In the genomic region with DNA sequence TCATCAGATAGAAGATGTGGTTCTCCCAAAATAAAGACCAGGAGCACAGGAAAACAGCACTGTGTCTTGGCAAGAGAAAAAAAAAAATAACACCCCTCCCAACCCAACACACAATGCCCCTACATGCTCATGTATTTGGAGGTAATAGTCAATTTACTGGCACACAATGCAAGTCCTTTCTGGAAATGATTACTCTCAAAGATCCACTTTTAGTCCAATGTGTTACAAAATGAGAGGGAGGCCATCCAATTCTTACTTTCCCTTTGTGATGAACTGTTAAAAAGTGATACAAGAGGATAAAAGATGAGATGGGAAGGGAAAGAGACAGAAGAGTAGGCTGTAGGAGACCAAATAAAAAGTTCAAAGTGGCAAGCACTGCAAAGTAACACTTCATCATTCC, we compare ENCODE assay signal across 23 cellular contexts.
DNase-seq lines count a peak whose midpoint lies in the region; ATAC-seq and TF ChIP-seq lines count a peak whose summit lies in the region.
"Had no signal": no experiment of that assay in that cellular context is flagged by ENCODE, and none has a peak within 500 bp of the region (broad histone marks: within the 10 kb centered on the region; RNA-seq: fewer than 3 reads in every experiment).

No MANE protein-coding gene starts in this region.

- no peak overlapping the region for H3K4me3 Mint-ChIP-seq in HFFc6
- H3K4me3 Mint-ChIP-seq: CD14-positive monocyte; CD4-positive, alpha-beta memory T cell; CD4-positive, CD25-positive, alpha-beta regulatory T cell; CD8-positive, alpha-beta memory T cell had no signal

- H3K4me3 ChIP-seq in AG10803 (ENCODE audit: low read length), result no peak overlapping the region
- H3K4me3 ChIP-seq in fibroblast of the aortic adventitia (ENCODE audit: low read depth, low read length), result no peak overlapping the region
- no peak overlapping the region for H3K4me3 ChIP-seq in body of pancreas
- H3K4me3 ChIP-seq: BLaER1, GM12878 had no signal

- H3K27ac Mint-ChIP-seq in HFFc6, result no peak overlapping the region
- H3K27ac Mint-ChIP-seq: CD14-positive monocyte; CD4-positive, alpha-beta memory T cell; CD4-positive, CD25-positive, alpha-beta regulatory T cell; CD8-positive, alpha-beta memory T cell had no signal

- no peak for TF ChIP-seq POLR2A in body of pancreas (IDR thresholded peaks at IDR 0.05)

- no peaks in the 10 kb centered on the region for H3K4me1 ChIP-seq in body of pancreas
- H3K4me1 ChIP-seq: BLaER1 had no signal

- H3K9me3 Mint-ChIP-seq in HFFc6, result no peaks in the 10 kb centered on the region

- H3K27me3 Mint-ChIP-seq in HFFc6 (ENCODE audit: insufficient read depth), result peaks cover 2% of the 10 kb centered on the region; the same call in 1 of the 2 replicates
- H3K27me3 Mint-ChIP-seq: CD4-positive, CD25-positive, alpha-beta regulatory T cell; CD8-positive, alpha-beta memory T cell had no signal

- no peak for TF ChIP-seq CTCF in AG10803 (conservative IDR thresholded peaks at IDR 0.05; ENCODE audit: low read length)
- TF ChIP-seq CTCF in fibroblast of the aortic adventitia (IDR thresholded peaks at IDR 0.05; ENCODE audit: insufficient read depth, low read length), result no peak
- TF ChIP-seq CTCF in HFFc6 (IDR thresholded peaks at IDR 0.05), result no peak
- TF ChIP-seq CTCF in body of pancreas (IDR thresholded peaks at IDR 0.05), result no peak

- H3K9me3 ChIP-seq in body of pancreas, result no peaks in the 10 kb centered on the region
- H3K9me3 ChIP-seq: BE2C, BLaER1 had no signal

- no peaks in the 10 kb centered on the region for H3K27me3 ChIP-seq in body of pancreas
- H3K27me3 ChIP-seq: BE2C, BLaER1 had no signal

- no peaks in the 10 kb centered on the region for H3K36me3 Mint-ChIP-seq in HFFc6 (ENCODE audit: low read depth)
- H3K36me3 Mint-ChIP-seq: CD14-positive monocyte; CD4-positive, alpha-beta memory T cell; CD4-positive, CD25-positive, alpha-beta regulatory T cell; CD8-positive, alpha-beta memory T cell had no signal

- ATAC-seq in body of pancreas (no peak), HG02938 (IDR thresholded peaks at IDR 0.05; ENCODE audit: unreplicated experiment) (no peak)
- ATAC-seq: GM12878 had no signal

- intact Hi-C loops in body of pancreas (cut with DNase I), result no loop called here

- no peak overlapping the region for H3K27ac ChIP-seq in body of pancreas
- H3K27ac ChIP-seq: BLaER1 had no signal

- peaks cover 63% of the 10 kb centered on the region for H3K4me1 Mint-ChIP-seq in HFFc6 (ENCODE audit: low read depth)
- H3K4me1 Mint-ChIP-seq: CD14-positive monocyte; CD4-positive, alpha-beta memory T cell; CD4-positive, CD25-positive, alpha-beta regulatory T cell; CD8-positive, alpha-beta memory T cell had no signal

- no peaks in the 10 kb centered on the region for H3K36me3 ChIP-seq in body of pancreas (replicated peaks in 1 of 2; ENCODE audit: insufficient read depth in 1 of 2, low read depth in 2 of 2)
- H3K36me3 ChIP-seq: BE2C, BLaER1 had no signal

- DNase-seq in AG10803 (ENCODE audit: low read depth) (peak; percentile 22), fibroblast of gingiva (ENCODE audit: low read depth) (peak; percentile 14), fibroblast of the aortic adventitia (ENCODE audit: low read depth) (peak; percentile 9), HFFc6 (no peak), body of pancreas (no peak)
- no peak for DNase-seq in effector CD4-positive, alpha-beta T cell
- DNase-seq: 8988T; BE2C; C1 segment of cervical spinal cord; CD4-positive, alpha-beta memory T cell; CD4-positive, CD25-positive, alpha-beta regulatory T cell; CD8-positive, alpha-beta memory T cell; COR-L47; DMS 273 treated with DMSO at 0.1 percent for 48 hours; DMS153; DMS53; DMS79; DND-41; GDM1 had no signal

Comparison
In these comparisons a context has a peak if more than half of its experiments do, and no peak if none do; other contexts are left out.
1. DNase-seq: peak in AG10803 (single experiment), fibroblast of gingiva (single experiment) and fibroblast of the aortic adventitia (single experiment); none in HFFc6 (single experiment), body of pancreas (0 of 4) and effector CD4-positive, alpha-beta T cell (single experiment).